Comparison of ENCODE assay signal across 1 cellular context in the genomic region with DNA sequence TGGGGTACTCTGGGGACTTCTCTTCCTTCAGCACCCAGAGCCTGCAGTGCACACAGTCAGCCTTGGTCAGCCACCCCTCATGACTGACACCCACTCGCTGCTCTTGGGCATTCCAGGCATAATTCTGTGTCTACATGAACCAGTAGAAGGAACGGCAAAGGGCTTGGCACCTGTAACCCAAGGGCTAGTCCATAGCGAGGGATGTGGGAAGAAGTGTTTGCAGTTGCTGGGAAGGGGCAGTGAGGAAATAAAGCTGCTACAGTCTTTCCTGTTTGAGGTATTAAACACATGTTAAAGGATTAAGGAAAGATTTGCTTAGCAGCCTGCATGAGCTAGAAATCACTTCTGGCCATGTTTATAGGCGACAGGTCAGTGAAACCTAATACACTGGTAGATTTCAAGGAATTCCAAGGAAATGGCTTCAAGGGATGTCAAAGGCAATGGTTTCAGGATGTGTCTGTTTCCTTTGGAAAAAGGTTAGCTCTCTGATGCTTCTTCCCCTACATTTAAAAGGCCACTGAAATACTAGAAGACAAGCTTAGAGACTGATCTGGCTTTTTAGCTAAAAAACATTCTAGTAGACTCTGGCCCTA.
TF ChIP-seq lines count a peak whose summit lies in the region.

No MANE protein-coding gene starts in this region.

TF ChIP-seq in HepG2, 621 proteins besides CTCF, POLR2A, EP300 and RAD21 (continued from another document):
- TF ChIP-seq, protein P1, sequence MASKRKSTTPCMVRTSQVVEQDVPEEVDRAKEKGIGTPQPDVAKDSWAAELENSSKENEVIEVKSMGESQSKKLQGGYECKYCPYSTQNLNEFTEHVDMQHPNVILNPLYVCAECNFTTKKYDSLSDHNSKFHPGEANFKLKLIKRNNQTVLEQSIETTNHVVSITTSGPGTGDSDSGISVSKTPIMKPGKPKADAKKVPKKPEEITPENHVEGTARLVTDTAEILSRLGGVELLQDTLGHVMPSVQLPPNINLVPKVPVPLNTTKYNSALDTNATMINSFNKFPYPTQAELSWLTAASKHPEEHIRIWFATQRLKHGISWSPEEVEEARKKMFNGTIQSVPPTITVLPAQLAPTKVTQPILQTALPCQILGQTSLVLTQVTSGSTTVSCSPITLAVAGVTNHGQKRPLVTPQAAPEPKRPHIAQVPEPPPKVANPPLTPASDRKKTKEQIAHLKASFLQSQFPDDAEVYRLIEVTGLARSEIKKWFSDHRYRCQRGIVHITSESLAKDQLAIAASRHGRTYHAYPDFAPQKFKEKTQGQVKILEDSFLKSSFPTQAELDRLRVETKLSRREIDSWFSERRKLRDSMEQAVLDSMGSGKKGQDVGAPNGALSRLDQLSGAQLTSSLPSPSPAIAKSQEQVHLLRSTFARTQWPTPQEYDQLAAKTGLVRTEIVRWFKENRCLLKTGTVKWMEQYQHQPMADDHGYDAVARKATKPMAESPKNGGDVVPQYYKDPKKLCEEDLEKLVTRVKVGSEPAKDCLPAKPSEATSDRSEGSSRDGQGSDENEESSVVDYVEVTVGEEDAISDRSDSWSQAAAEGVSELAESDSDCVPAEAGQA (IDR thresholded peaks at IDR 0.05; ENCODE audit: low read depth) = no peak
- TF ChIP-seq, protein P1 (CRISPR knock-in tag; IDR thresholded peaks at IDR 0.05; ENCODE audit: borderline replicate concordance) = no peak
- TF ChIP-seq ZNF225 (CRISPR knock-in tag; IDR thresholded peaks at IDR 0.05) (no peak), NRL (CRISPR knock-in tag; IDR thresholded peaks at IDR 0.05; ENCODE audit: borderline replicate concordance) (no peak), ZNF589 (CRISPR knock-in tag; conservative IDR thresholded peaks at IDR 0.05) (no peak), REPIN1 (CRISPR knock-in tag; IDR thresholded peaks at IDR 0.05; ENCODE audit: borderline replicate concordance, low read depth) (no peak), ZNF3 (CRISPR knock-in tag; IDR thresholded peaks at IDR 0.05) (no peak), NAIF1 (CRISPR knock-in tag; IDR thresholded peaks at IDR 0.05; ENCODE audit: borderline replicate concordance) (no peak), PITX1 (CRISPR knock-in tag; IDR thresholded peaks at IDR 0.05) (no peak), ZNF558 (CRISPR knock-in tag; IDR thresholded peaks at IDR 0.05; ENCODE audit: borderline replicate concordance) (no peak), MTF2 (CRISPR knock-in tag; IDR thresholded peaks at IDR 0.05; ENCODE audit: borderline replicate concordance) (no peak)
